Comparison of ENCODE assay signal across 8 cellular contexts in genomic region chr15:68816795-68817303, GRCh38. TPM values are rescaled to one million over a fixed set of nuclear protein-coding genes. Genes with fewer than 3 reads are reported as not detected.
DNase-seq lines count a peak whose midpoint lies in the region; ATAC-seq and TF ChIP-seq lines count a peak whose summit lies in the region.

No MANE protein-coding gene starts in this region.

- ATAC-seq in activated CD8-positive, alpha-beta T cell treated with anti-CD3 and anti-CD28 coated beads for 36 hours = no peak
- no peak for ATAC-seq in GM18868 (IDR thresholded peaks at IDR 0.05; ENCODE audit: unreplicated experiment)

- H3K4me3 ChIP-seq in cardiac muscle cell = peak overlapping the region; percentile 96

- POLR2A ChIA-PET in activated CD8-positive, alpha-beta T cell treated with anti-CD3 and anti-CD28 coated beads for 36 hours (lab: Charles Lee) = interaction anchor here (0.8 to 6.0 kb wide), 8 partner anchors 11 to 36 kb away, joined by 3 to 51 read pairs (median 17); no protein-coding TSS in a partner anchor

- intact Hi-C loops in activated CD8-positive, alpha-beta T cell treated with anti-CD3 and anti-CD28 coated beads for 36 hours (cut with micrococcal nuclease) = no loop called here

- H3K9me3 Mint-ChIP-seq in activated naive CD4-positive, alpha-beta T cell treated with anti-CD3 and anti-CD28 coated beads, Interleukin-2, amount 10 ng/mL, durations not matched to agents 7 days and 5 days = no peaks in the 10 kb centered on the region
- H3K9me3 Mint-ChIP-seq in activated CD8-positive, alpha-beta T cell treated with anti-CD3 and anti-CD28 coated beads for 36 hours = no peaks in the 10 kb centered on the region

- no peak for TF ChIP-seq CTCF in activated CD8-positive, alpha-beta T cell treated with anti-CD3 and anti-CD28 coated beads for 36 hours (IDR thresholded peaks at IDR 0.05)
- TF ChIP-seq CTCF in cardiac muscle cell (IDR thresholded peaks at IDR 0.05; ENCODE audit: low read depth, low read length) = no peak

- DNase-seq in activated naive CD4-positive, alpha-beta T cell treated with anti-CD3 and anti-CD28 coated beads, Interleukin-2, amount 10 ng/mL, durations not matched to agents 7 days and 5 days = peak; percentile 32
- no peak for DNase-seq in activated naive CD4-positive, alpha-beta T cell (lab: John Stamatoyannopoulos, UW)
- DNase-seq in activated CD8-positive, alpha-beta T cell treated with anti-CD3 and anti-CD28 coated beads for 36 hours = peak; percentile 21
- DNase-seq in cardiac muscle cell (ENCODE audit: low read depth in 1 of 2, low spot score in 1 of 2) (peak; percentile 41 to 45), renal cortical epithelial cell (ENCODE audit: low read depth) (peak; percentile 71), iPS-NIHi7 (ENCODE audit: extremely low spot score) (no peak), NCI-H2107 (lab: John Stamatoyannopoulos, UW) (no peak)

- H3K27ac Mint-ChIP-seq in activated naive CD4-positive, alpha-beta T cell treated with anti-CD3 and anti-CD28 coated beads, Interleukin-2, amount 10 ng/mL, durations not matched to agents 7 days and 5 days = peak overlapping the region; percentile 100
- H3K27ac Mint-ChIP-seq in activated CD8-positive, alpha-beta T cell treated with anti-CD3 and anti-CD28 coated beads for 36 hours = peak overlapping the region; percentile 99

- H3K27me3 Mint-ChIP-seq in activated naive CD4-positive, alpha-beta T cell treated with anti-CD3 and anti-CD28 coated beads, Interleukin-2, amount 10 ng/mL, durations not matched to agents 7 days and 5 days = peaks cover 4% of the 10 kb centered on the region
- no peaks in the 10 kb centered on the region for H3K27me3 Mint-ChIP-seq in activated CD8-positive, alpha-beta T cell treated with anti-CD3 and anti-CD28 coated beads for 36 hours

- H3K9me3 ChIP-seq in cardiac muscle cell (ENCODE audit: low read depth) = no peaks in the 10 kb centered on the region

- H3K27ac ChIP-seq in cardiac muscle cell = peak overlapping the region; percentile 99

- H3K36me3 Mint-ChIP-seq in activated naive CD4-positive, alpha-beta T cell treated with anti-CD3 and anti-CD28 coated beads, Interleukin-2, amount 10 ng/mL, durations not matched to agents 7 days and 5 days = peaks cover 35% of the 10 kb centered on the region
- H3K36me3 Mint-ChIP-seq in activated CD8-positive, alpha-beta T cell treated with anti-CD3 and anti-CD28 coated beads for 36 hours (ENCODE audit: low read depth) = peaks cover 38% of the 10 kb centered on the region

- H3K4me1 Mint-ChIP-seq in activated naive CD4-positive, alpha-beta T cell treated with anti-CD3 and anti-CD28 coated beads, Interleukin-2, amount 10 ng/mL, durations not matched to agents 7 days and 5 days = peaks cover 54% of the 10 kb centered on the region
- H3K4me1 Mint-ChIP-seq in activated CD8-positive, alpha-beta T cell treated with anti-CD3 and anti-CD28 coated beads for 36 hours (ENCODE audit: low read depth) = peaks cover 46% of the 10 kb centered on the region

- peaks cover 32% of the 10 kb centered on the region for H3K4me1 ChIP-seq in cardiac muscle cell (ENCODE audit: low read depth)

- no peaks in the 10 kb centered on the region for H3K36me3 ChIP-seq in cardiac muscle cell

- CTCF ChIA-PET in activated naive CD4-positive, alpha-beta T cell treated with anti-CD3 and anti-CD28 coated beads, Interleukin-2, amount 10 ng/mL, durations not matched to agents 7 days and 5 days (lab: Charles Lee) = interaction anchor here (0.7 to 1.4 kb wide), 5 partner anchors 12 to 58 kb away, joined by 3 to 7 read pairs (median 4); no protein-coding TSS in a partner anchor
- CTCF ChIA-PET in activated CD8-positive, alpha-beta T cell treated with anti-CD3 and anti-CD28 coated beads for 36 hours (lab: Charles Lee) = interaction anchor here (0.9 to 3.7 kb wide), 6 partner anchors 12 to 511 kb away, joined by 3 to 19 read pairs (median 7); no protein-coding TSS in a partner anchor

- H3K27me3 ChIP-seq in cardiac muscle cell = no peaks in the 10 kb centered on the region

- peak overlapping the region; percentile 99 for H3K4me3 Mint-ChIP-seq in activated naive CD4-positive, alpha-beta T cell treated with anti-CD3 and anti-CD28 coated beads, Interleukin-2, amount 10 ng/mL, durations not matched to agents 7 days and 5 days
- H3K4me3 Mint-ChIP-seq in activated CD8-positive, alpha-beta T cell treated with anti-CD3 and anti-CD28 coated beads for 36 hours = peak overlapping the region; percentile 88

RNA-seq across cellular contexts. Expression of gene ANP32A, which starts 3.8 kb away (rescaled TPM):
- total RNA-seq in activated CD8-positive, alpha-beta T cell treated with anti-CD3 and anti-CD28 coated beads for 36 hours = 100 to 1,000 TPM; 239 to 246 TPM
- total RNA-seq in cardiac muscle cell = 140 and 144 TPM in 2 replicates
- polyA plus RNA-seq in cardiac muscle cell = 278 and 318 TPM in 2 replicates
- 21.9 and 76.5 TPM in 2 replicates for total RNA-seq in renal cortical epithelial cell

Comparison
In these comparisons a context has a peak if more than half of its experiments do, and no peak if none do; other contexts are left out.
1. DNase-seq: peak in activated naive CD4-positive, alpha-beta T cell treated with anti-CD3 and anti-CD28 coated beads, Interleukin-2, amount 10 ng/mL, durations not matched to agents 7 days and 5 days (single experiment), activated CD8-positive, alpha-beta T cell treated with anti-CD3 and anti-CD28 coated beads for 36 hours (single experiment), cardiac muscle cell (2 of 2) and renal cortical epithelial cell (single experiment); none in activated naive CD4-positive, alpha-beta T cell (0 of 4), iPS-NIHi7 (single experiment) and NCI-H2107 (single experiment).